11 cellular contexts compared by ENCODE assay signal in genomic region chr12:57619434-57620244, GRCh38. TPM values are rescaled to one million over a fixed set of nuclear protein-coding genes. Genes with fewer than 3 reads are reported as not detected.
DNase-seq lines count a peak whose midpoint lies in the region.
"Had no signal": no experiment of that assay in that cellular context is flagged by ENCODE, and none has a peak within 500 bp of the region (broad histone marks: within the 10 kb centered on the region; RNA-seq: fewer than 3 reads in every experiment).

No MANE protein-coding gene starts in this region.

- no peak overlapping the region for H2AK5ac ChIP-seq in trophoblast cell (ENCODE audit: low read length)

- WGBS in trophoblast cell (ENCODE audit: extremely low coverage, insufficient coverage, insufficient read length) = no CpG with 5 or more reads among the region's 46 CpGs

- no peaks in the 10 kb centered on the region for H3K79me1 ChIP-seq in trophoblast cell (ENCODE audit: low read length)

- no peak overlapping the region for H4K8ac ChIP-seq in trophoblast cell (ENCODE audit: low read depth, low read length)

- H3K9me3 ChIP-seq in iPS-18a (ENCODE audit: control insufficient read depth, low read depth, low read length) = no peaks in the 10 kb centered on the region
- peaks cover 3% of the 10 kb centered on the region for H3K9me3 ChIP-seq in trophoblast cell (ENCODE audit: insufficient read depth, low read depth, low read length)

- no peaks in the 10 kb centered on the region for H3K4me1 ChIP-seq in iPS-18a (ENCODE audit: control insufficient read depth, low read depth, low read length)
- peaks cover 0 to 5% of the 10 kb centered on the region in 2 experiments for H3K4me1 ChIP-seq in trophoblast cell (ENCODE audit: control insufficient read depth in 1 of 2, insufficient read depth in 2 of 2, low read length in 2 of 2)

- H3K79me2 ChIP-seq in trophoblast cell (ENCODE audit: control insufficient read depth, insufficient read depth, low read length, poor library complexity) = no peaks in the 10 kb centered on the region

- H2BK120ac ChIP-seq in trophoblast cell (ENCODE audit: insufficient read depth, low read length, poor library complexity) = no peak overlapping the region

- H3K36me3 Mint-ChIP-seq in activated T-cell treated with anti-CD3 and anti-CD28 coated beads, Interleukin-2, amount 50 U/mL, for 24 hours (ENCODE audit: low read depth) = no peaks in the 10 kb centered on the region

- H3K9ac ChIP-seq in iPS-18a (ENCODE audit: low read length) (no peak overlapping the region), trophoblast cell (ENCODE audit: low read length) (no peak overlapping the region)

- H3K4me2 ChIP-seq in trophoblast cell (ENCODE audit: low read length) = no peak overlapping the region

- H2BK5ac ChIP-seq in trophoblast cell (ENCODE audit: low read depth, low read length, poor library complexity) = no peak overlapping the region

- no peak overlapping the region for H2AFZ ChIP-seq in trophoblast cell (ENCODE audit: insufficient read depth, low read length, poor library complexity)

- H3K27me3 Mint-ChIP-seq in activated T-cell treated with anti-CD3 and anti-CD28 coated beads, Interleukin-2, amount 50 U/mL, for 24 hours = peaks cover 93% of the 10 kb centered on the region

- no peak overlapping the region for H3K23ac ChIP-seq in trophoblast cell (ENCODE audit: low read length)

- no peak overlapping the region for H4K91ac ChIP-seq in trophoblast cell (ENCODE audit: low read depth, low read length)

- H3K18ac ChIP-seq in trophoblast cell (ENCODE audit: low read length) = no peak overlapping the region

- H3K4ac ChIP-seq in trophoblast cell (ENCODE audit: low read depth, low read length) = no peak overlapping the region

- H3K4me1 Mint-ChIP-seq in activated T-cell treated with anti-CD3 and anti-CD28 coated beads, Interleukin-2, amount 50 U/mL, for 24 hours (ENCODE audit: low read depth) = peaks cover 29% of the 10 kb centered on the region

- H3K4me3 ChIP-seq in iPS-18a (ENCODE audit: low read length) (peak overlapping the region; percentile 34), trophoblast cell (ENCODE audit: low read depth, low read length) (no peak overlapping the region)

- no peaks in the 10 kb centered on the region for H3K36me3 ChIP-seq in iPS-18a (ENCODE audit: control insufficient read depth, low read depth, low read length)
- H3K36me3 ChIP-seq in trophoblast cell (ENCODE audit: control insufficient read depth in 1 of 2, insufficient read depth in 2 of 2, low read length in 2 of 2) = peaks cover 0 to 4% of the 10 kb centered on the region in 2 experiments

- no peak overlapping the region for H3K4me3 Mint-ChIP-seq in activated T-cell treated with anti-CD3 and anti-CD28 coated beads, Interleukin-2, amount 50 U/mL, for 24 hours

- no peaks in the 10 kb centered on the region for H3K9me3 Mint-ChIP-seq in activated T-cell treated with anti-CD3 and anti-CD28 coated beads, Interleukin-2, amount 50 U/mL, for 24 hours

- DNase-seq in NCI-H82 (lab: John Stamatoyannopoulos, UW) = peak; percentile 81
- no peak for DNase-seq in NCI-H82 treated with DMSO at 0.1 percent for 48 hours (lab: John Stamatoyannopoulos, UW; ENCODE audit: unreplicated experiment)
- peak; percentile 54 for DNase-seq in activated T-cell treated with anti-CD3 and anti-CD28 coated beads, Interleukin-2, amount 50 U/mL, for 24 hours
- DNase-seq in trophoblast cell = peak; percentile 15 to 59
- no peak for DNase-seq in OCI-M1 (lab: John Stamatoyannopoulos, UW)
- DNase-seq in effector CD8-positive, alpha-beta T cell (lab: John Stamatoyannopoulos, UW) = no peak
- DNase-seq in cerebellar nuclear complex (lab: John Stamatoyannopoulos, UW) = no peak
- DNase-seq: effector memory CD4-positive, alpha-beta T cell; GF-D8; NCI-H1694 had no signal

- no peak overlapping the region for H4K12ac ChIP-seq in trophoblast cell (ENCODE audit: low read depth, low read length)

- H3K27me3 ChIP-seq in iPS-18a (ENCODE audit: control insufficient read depth, insufficient read depth, low read length) = peaks cover 93% of the 10 kb centered on the region
- peaks cover 61% of the 10 kb centered on the region for H3K27me3 ChIP-seq in trophoblast cell (ENCODE audit: insufficient read depth, low read length)

- H3K27ac Mint-ChIP-seq in activated T-cell treated with anti-CD3 and anti-CD28 coated beads, Interleukin-2, amount 50 U/mL, for 24 hours = no peak overlapping the region

- H3K27ac ChIP-seq in iPS-18a (ENCODE audit: low read length) (no peak overlapping the region), trophoblast cell (ENCODE audit: low read depth, low read length) (no peak overlapping the region)

- H3K14ac ChIP-seq in trophoblast cell (ENCODE audit: low read length) = no peak overlapping the region

- H2BK12ac ChIP-seq in trophoblast cell (ENCODE audit: low read length) = no peak overlapping the region

RNA-seq across cellular contexts. Expression of gene ARHGEF25, which starts 8.4 kb away (rescaled TPM):
- polyA plus RNA-seq in trophoblast cell (2013) = 2.3 and 2.6 TPM in 2 replicates

RNA-seq across cellular contexts. Expression of gene B4GALNT1, which starts 13.4 kb away (rescaled TPM):
- 0.21 and 0.33 TPM in 2 replicates for polyA plus RNA-seq in trophoblast cell (2013)

RNA-seq across cellular contexts. Expression of gene DTX3, which starts 15.0 kb away (rescaled TPM):
- 13.0 and 13.2 TPM in 2 replicates for polyA plus RNA-seq in trophoblast cell (2013)

RNA-seq across cellular contexts. Expression of gene PIP4K2C, which starts 28.6 kb away (rescaled TPM):
- polyA plus RNA-seq in trophoblast cell (2013) = 31.5 and 32.2 TPM in 2 replicates

Comparison
In these comparisons a context has a peak if more than half of its experiments do, and no peak if none do; other contexts are left out.
1. DNase-seq: peak in NCI-H82 (single experiment), activated T-cell treated with anti-CD3 and anti-CD28 coated beads, Interleukin-2, amount 50 U/mL, for 24 hours (single experiment) and trophoblast cell (2 of 2); none in NCI-H82 treated with DMSO at 0.1 percent for 48 hours (single experiment), OCI-M1 (single experiment), effector CD8-positive, alpha-beta T cell (single experiment) and cerebellar nuclear complex (0 of 2).